Comparison of ENCODE assay signal across 28 cellular contexts in the genomic region with DNA sequence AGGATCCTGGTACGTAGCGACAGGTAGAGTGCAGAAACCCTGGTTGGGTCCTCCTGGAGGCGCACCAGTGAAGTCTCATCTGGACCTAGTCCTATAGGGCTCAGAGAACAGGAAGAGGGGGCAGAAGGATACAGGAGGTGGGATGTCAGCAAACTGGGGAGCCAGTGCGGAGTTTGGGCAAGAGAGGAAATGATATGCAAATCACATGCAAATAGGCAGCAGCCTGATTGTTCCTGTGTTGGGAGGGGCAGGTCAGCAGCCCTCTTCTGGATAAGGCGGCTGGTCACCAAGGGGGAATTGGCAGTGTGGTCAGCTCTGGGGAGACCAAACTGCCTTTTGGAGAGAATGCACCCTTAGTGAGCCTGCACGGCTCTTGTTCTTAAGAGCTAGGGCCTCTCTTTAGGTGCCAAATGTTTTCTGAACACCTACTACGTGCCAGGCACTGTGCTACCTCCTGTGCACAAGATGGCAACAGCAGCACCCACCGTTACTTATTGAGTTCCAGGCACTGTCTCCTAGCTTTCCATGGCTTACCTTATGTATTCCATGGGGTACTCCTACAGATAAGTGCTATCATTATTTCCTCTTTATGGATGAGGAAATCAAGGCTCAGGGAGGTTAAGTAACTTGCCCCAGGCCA. TPM values are rescaled to one million over a fixed set of nuclear protein-coding genes. Genes with fewer than 3 reads are reported as not detected.
"Had no signal": no experiment of that assay in that cellular context is flagged by ENCODE, and none has a peak within 500 bp of the region (broad histone marks: within the 10 kb centered on the region; RNA-seq: fewer than 3 reads in every experiment).

No MANE protein-coding gene starts in this region.

- H3K4me1 Mint-ChIP-seq: activated CD4-positive, alpha-beta T cell treated with anti-CD3 and anti-CD28 coated beads for 36 hours; activated naive CD4-positive, alpha-beta T cell treated with anti-CD3 and anti-CD28 coated beads, Interleukin-2, amount 10 ng/mL, durations not matched to agents 7 days and 5 days had no signal

- H3K4me3 ChIP-seq: colonic mucosa, dorsolateral prefrontal cortex, esophagus muscularis mucosa, gastroesophageal sphincter, pancreas, psoas muscle, right atrium auricular region, upper lobe of right lung had no signal

- H3K36me3 Mint-ChIP-seq: activated naive CD4-positive, alpha-beta T cell treated with anti-CD3 and anti-CD28 coated beads, Interleukin-2, amount 10 ng/mL, durations not matched to agents 7 days and 5 days had no signal

- DNase-seq: activated B cell treated with CpG ODN at 0.5 μM for 24 hours; activated CD4-positive, alpha-beta T cell treated with anti-CD3 and anti-CD28 coated beads for 36 hours; activated CD4-positive, alpha-beta T cell treated with anti-CD3 and anti-CD28 coated beads, Interleukin-2, amount 50 U/mL, for 48 hours; activated CD8-positive, alpha-beta memory T cell treated with anti-CD3 and anti-CD28 coated beads, Interleukin-2, amount 50 U/mL, for 48 hours; activated effector memory CD4-positive, alpha-beta T cell treated with Interleukin-2 at 50 U/mL for 16 hours; activated naive CD4-positive, alpha-beta T cell treated with anti-CD3 and anti-CD28 coated beads, Interleukin-2, amount 10 ng/mL, durations not matched to agents 7 days and 5 days; activated T-cell treated with anti-CD3 and anti-CD28 coated beads, Interleukin-2, amount 50 U/mL, for 48 hours; amygdala; colonic mucosa; dorsolateral prefrontal cortex; effector memory CD8-positive, alpha-beta T cell; head of caudate nucleus; hypothalamus; left ventricle myocardium superior; mammary epithelial cell; pancreas; psoas muscle; stimulated activated CD4-positive, alpha-beta T cell treated with anti-CD3 and anti-CD28 coated beads, Interleukin-4, amount 100 ng/mL, for 24 hours; stimulated activated naive CD8-positive, alpha-beta T cell treated with anti-CD3 and anti-CD28 coated beads, Interleukin-15, Interleukin-2, amounts not matched to agents 100 U/mL and 50 U/mL, for 24 hours; T1000; upper lobe of right lung had no signal

- H3K27me3 ChIP-seq: colonic mucosa, pancreas, right atrium auricular region, upper lobe of right lung had no signal

- H3K27ac ChIP-seq: colonic mucosa, dorsolateral prefrontal cortex, esophagus muscularis mucosa, gastroesophageal sphincter, pancreas, psoas muscle, right atrium auricular region, upper lobe of right lung had no signal

- H3K36me3 ChIP-seq: colonic mucosa, esophagus muscularis mucosa, gastroesophageal sphincter, pancreas, right atrium auricular region, upper lobe of right lung had no signal

- H3K4me3 Mint-ChIP-seq: activated B cell treated with CpG ODN at 0.5 μM for 24 hours; activated CD4-positive, alpha-beta T cell treated with anti-CD3 and anti-CD28 coated beads for 36 hours; activated naive CD4-positive, alpha-beta T cell treated with anti-CD3 and anti-CD28 coated beads, Interleukin-2, amount 10 ng/mL, durations not matched to agents 7 days and 5 days; effector memory CD8-positive, alpha-beta T cell; nephron had no signal

- H3K9me3 ChIP-seq: colonic mucosa, esophagus muscularis mucosa, gastroesophageal sphincter, pancreas, psoas muscle, right atrium auricular region, upper lobe of right lung had no signal

- H3K9me3 Mint-ChIP-seq: activated B cell treated with CpG ODN at 0.5 μM for 24 hours; activated naive CD4-positive, alpha-beta T cell treated with anti-CD3 and anti-CD28 coated beads, Interleukin-2, amount 10 ng/mL, durations not matched to agents 7 days and 5 days; effector memory CD8-positive, alpha-beta T cell; nephron had no signal

- H3K4me1 ChIP-seq: gastroesophageal sphincter, right atrium auricular region, upper lobe of right lung had no signal

- H3K27me3 Mint-ChIP-seq: activated B cell treated with CpG ODN at 0.5 μM for 24 hours; activated CD4-positive, alpha-beta T cell treated with anti-CD3 and anti-CD28 coated beads for 36 hours had no signal

- ATAC-seq: activated CD4-positive, alpha-beta T cell treated with anti-CD3 and anti-CD28 coated beads for 36 hours; effector memory CD8-positive, alpha-beta T cell; gastroesophageal sphincter; left ventricle myocardium superior; pancreas; psoas muscle; stimulated activated naive CD8-positive, alpha-beta T cell treated with anti-CD3 and anti-CD28 coated beads, Interleukin-15, Interleukin-2, amounts not matched to agents 100 U/mL and 50 U/mL, for 24 hours; upper lobe of right lung had no signal

- H3K27ac Mint-ChIP-seq: activated B cell treated with CpG ODN at 0.5 μM for 24 hours; activated CD4-positive, alpha-beta T cell treated with anti-CD3 and anti-CD28 coated beads for 36 hours; activated naive CD4-positive, alpha-beta T cell treated with anti-CD3 and anti-CD28 coated beads, Interleukin-2, amount 10 ng/mL, durations not matched to agents 7 days and 5 days; effector memory CD8-positive, alpha-beta T cell; nephron had no signal

RNA-seq across cellular contexts. Expression of gene PADI3, which starts 18.1 kb away (rescaled TPM):
- total RNA-seq: activated B cell treated with CpG ODN at 0.5 μM for 24 hours; activated CD4-positive, alpha-beta T cell treated with anti-CD3 and anti-CD28 coated beads for 36 hours; activated CD8-positive, alpha-beta memory T cell treated with anti-CD3 and anti-CD28 coated beads for 36 hours; dorsolateral prefrontal cortex; endothelial cell of umbilical vein; esophagus muscularis mucosa; left ventricle myocardium superior; pancreas; right atrium auricular region; subcutaneous adipose tissue; upper lobe of right lung had no signal
- polyA plus RNA-seq: endothelial cell of umbilical vein, pancreas had no signal

RNA-seq across cellular contexts. Expression of gene PADI1, which starts 25.9 kb away (rescaled TPM):
- total RNA-seq: activated B cell treated with CpG ODN at 0.5 μM for 24 hours; activated CD4-positive, alpha-beta T cell treated with anti-CD3 and anti-CD28 coated beads for 36 hours; activated CD8-positive, alpha-beta memory T cell treated with anti-CD3 and anti-CD28 coated beads for 36 hours; endothelial cell of umbilical vein; left ventricle myocardium superior; pancreas; psoas muscle; right atrium auricular region; subcutaneous adipose tissue; upper lobe of right lung had no signal
- polyA plus RNA-seq: psoas muscle had no signal
